ENCODE assay signal across 8 cellular contexts in the genomic region with DNA sequence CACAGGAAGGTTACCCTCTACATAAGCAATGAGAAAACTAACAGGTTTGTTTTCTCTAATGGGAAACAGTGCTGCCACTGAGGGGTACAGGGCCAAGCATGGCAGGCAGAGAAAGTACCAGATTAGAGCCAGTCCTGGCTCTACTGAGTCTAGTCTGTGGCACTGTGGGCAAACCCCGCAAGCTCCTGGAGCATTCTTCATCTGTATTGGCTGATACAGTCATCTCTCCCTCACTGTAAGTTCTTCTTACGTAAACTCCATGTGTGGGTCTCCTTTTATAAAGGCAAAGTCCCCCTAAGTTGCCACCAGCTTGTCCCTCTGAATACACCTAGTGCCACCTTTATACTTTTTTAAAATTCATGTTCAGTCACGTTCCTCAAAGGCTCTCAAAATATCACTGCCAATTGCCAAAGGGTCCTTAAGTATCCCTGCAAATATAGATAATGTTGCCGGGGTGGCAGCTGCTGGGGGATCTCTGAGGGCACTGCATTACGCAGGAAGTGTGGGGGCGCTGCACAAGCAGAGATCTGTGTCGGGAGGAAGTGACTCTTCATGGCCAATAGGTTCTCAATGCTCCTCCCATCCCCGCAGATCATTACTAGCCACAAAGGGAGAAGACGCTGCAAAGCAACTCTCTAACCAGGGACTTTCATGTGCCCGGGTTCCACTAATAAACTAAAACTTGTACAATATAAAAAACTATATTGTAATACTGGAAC.
A peak's percentile ranks its signal among the peaks of the same experiment; 100 is the strongest.
DNase-seq lines count a peak whose midpoint lies in the region; ATAC-seq lines count a peak whose summit lies in the region.

No MANE protein-coding gene starts in this region.

- DNase-seq in SIG-M5 treated with dmso at 0.1 percent for 504 hours (lab: John Stamatoyannopoulos, UW; ENCODE audit: unreplicated experiment), result peak; percentile 69
- DNase-seq in activated naive CD4-positive, alpha-beta T cell treated with anti-CD3 and anti-CD28 coated beads, Interleukin-2, amount 50 U/mL, for 16 hours, result peak; percentile 72
- DNase-seq in stimulated activated CD4-positive, alpha-beta T cell treated with anti-CD3 and anti-CD28 coated beads, Interleukin-15, amount 100 ng/mL, for 1 hour (ENCODE audit: low read depth in 1 of 2, low spot score in 1 of 2), result peak; percentile 45 to 50
- DNase-seq in Ammon's horn (ENCODE audit: low spot score), result no peak
- no peak for DNase-seq in NCI-H1417 (lab: John Stamatoyannopoulos, UW)
- DNase-seq in HAP-1 (ENCODE audit: low spot score in 2 of 2), result no peak

- H3K4me1 ChIP-seq in HAP-1, result peaks cover 32% of the 10 kb centered on the region

- H3K4me3 ChIP-seq in GM08714 (ENCODE audit: low read length) (peak overlapping the region; percentile 51; the same call in 1 of the 2 replicates), HAP-1 (no peak overlapping the region)

- H3K36me3 ChIP-seq in HAP-1 (replicated peaks), result peaks cover 55% of the 10 kb centered on the region

- in situ Hi-C loops in HAP-1 (cut with MboI; ENCODE audit: low sequenced_read_pairs), result no loop called here

- no peaks in the 10 kb centered on the region for H3K9me3 ChIP-seq in HAP-1

- ATAC-seq in HG02571 (IDR thresholded peaks at IDR 0.05; ENCODE audit: unreplicated experiment), result peak; percentile 52

- H3K27me3 ChIP-seq in HAP-1 (ENCODE audit: low read depth), result no peaks in the 10 kb centered on the region

Comparison
In these comparisons a context has a peak if more than half of its experiments do, and no peak if none do; other contexts are left out.
1. DNase-seq: peak in SIG-M5 treated with dmso at 0.1 percent for 504 hours (single experiment), activated naive CD4-positive, alpha-beta T cell treated with anti-CD3 and anti-CD28 coated beads, Interleukin-2, amount 50 U/mL, for 16 hours (single experiment) and stimulated activated CD4-positive, alpha-beta T cell treated with anti-CD3 and anti-CD28 coated beads, Interleukin-15, amount 100 ng/mL, for 1 hour (2 of 2); none in Ammon's horn (single experiment), NCI-H1417 (0 of 3) and HAP-1 (0 of 2).